ENCODE assay signal across 23 cellular contexts in the genomic region with DNA sequence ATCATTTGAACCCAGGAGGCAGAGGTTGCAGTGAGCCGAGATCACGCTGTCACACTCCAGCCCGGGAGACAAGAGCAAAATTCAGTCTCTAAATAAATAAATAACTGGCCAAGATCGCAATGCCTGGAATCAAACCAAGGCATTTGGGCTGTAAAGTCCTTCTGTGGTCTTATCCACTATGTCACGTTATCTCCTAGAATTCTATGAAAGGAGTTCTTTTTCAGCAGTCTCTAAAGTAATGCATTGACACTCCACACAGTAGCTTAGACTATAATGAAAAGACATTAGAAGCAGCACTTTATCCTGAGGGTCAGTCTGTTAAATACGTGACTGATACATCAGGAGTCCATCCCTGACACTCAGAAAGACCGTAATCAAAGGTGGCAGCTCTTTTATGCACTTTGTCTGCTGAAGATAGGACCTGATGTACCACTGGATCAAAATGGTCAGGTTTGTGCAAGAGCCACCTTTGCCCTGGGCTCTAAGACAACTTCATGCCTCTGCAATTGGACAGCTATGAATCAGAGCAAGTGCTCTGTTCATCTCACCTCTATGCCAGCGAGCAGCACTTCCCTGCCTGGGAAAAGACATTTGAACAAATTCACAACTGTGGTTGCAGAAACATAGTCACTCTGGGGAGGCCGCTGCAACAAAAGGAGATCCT. TPM values are rescaled to one million over a fixed set of nuclear protein-coding genes. Genes with fewer than 3 reads are reported as not detected.
"Had no signal": no experiment of that assay in that cellular context is flagged by ENCODE, and none has a peak within 500 bp of the region (broad histone marks: within the 10 kb centered on the region; RNA-seq: fewer than 3 reads in every experiment).

No MANE protein-coding gene starts in this region.

- H3K27me3 ChIP-seq: esophagus muscularis mucosa, sigmoid colon, suprapubic skin, thyroid gland, upper lobe of left lung, uterus had no signal

- H3K9me3 ChIP-seq: esophagus muscularis mucosa, psoas muscle, sigmoid colon, suprapubic skin, thyroid gland, upper lobe of left lung, uterus had no signal

- H3K4me1 ChIP-seq: parathyroid adenoma, psoas muscle, thyroid gland had no signal

- H3K36me3 ChIP-seq: esophagus muscularis mucosa, sigmoid colon, suprapubic skin, thyroid gland, upper lobe of left lung, uterus had no signal

- H3K4me3 ChIP-seq: esophagus muscularis mucosa, psoas muscle, sigmoid colon, skin epidermis, suprapubic skin, thyroid gland, upper lobe of left lung, uterus had no signal

- DNase-seq: cerebellar nuclear complex; effector memory CD8-positive, alpha-beta T cell; immature natural killer cell; left cardiac atrium; left ventricle myocardium superior; mammary epithelial cell; natural killer cell; occipital lobe; psoas muscle; sigmoid colon; stimulated activated CD4-positive, alpha-beta T cell treated with anti-CD3 and anti-CD28 coated beads, Interleukin-2, amount 100 ng/mL, for 24 hours; stimulated activated CD4-positive, alpha-beta T cell treated with anti-CD3 and anti-CD28 coated beads, Interleukin-4, amount 100 ng/mL, for 4 hours; stimulated activated naive CD4-positive, alpha-beta T cell treated with Interleukin-2 at 50 U/mL for 16 hours; thyroid gland; upper lobe of left lung; uterus had no signal

- ATAC-seq: effector memory CD8-positive, alpha-beta T cell; left ventricle myocardium superior; natural killer cell; psoas muscle had no signal

- H3K27ac ChIP-seq: epithelial cell of prostate, esophagus muscularis mucosa, parathyroid adenoma, psoas muscle, sigmoid colon, skin epidermis, suprapubic skin, thyroid gland, upper lobe of left lung had no signal

RNA-seq across cellular contexts. Expression of gene GNA14, which starts 31.7 kb away (rescaled TPM):
- total RNA-seq: mononuclear cell had no signal
- polyA plus RNA-seq: immature natural killer cell, keratinocyte, mammary epithelial cell had no signal
